17 cellular contexts compared by ENCODE assay signal in genomic region chr18:76052196-76052595, GRCh38.
DNase-seq lines count a peak whose midpoint lies in the region; FAIRE-seq and TF ChIP-seq lines count a peak whose summit lies in the region.
"Had no signal": no experiment of that assay in that cellular context is flagged by ENCODE, and none has a peak within 500 bp of the region (broad histone marks: within the 10 kb centered on the region; RNA-seq: fewer than 3 reads in every experiment).

No MANE protein-coding gene starts in this region.

- no peak overlapping the region for H2AFZ ChIP-seq in H9 (ENCODE audit: low read length)
- H2AFZ ChIP-seq in hepatocyte = no peak overlapping the region

- H3K4me2 ChIP-seq in H9 (ENCODE audit: insufficient read depth, insufficient read length, low read length) = no peak overlapping the region
- no peak overlapping the region for H3K4me2 ChIP-seq in hepatocyte
- H3K4me2 ChIP-seq: A549 had no signal

- no peaks in the 10 kb centered on the region for H3K27me3 Mint-ChIP-seq in H9 (ENCODE audit: low read depth)
- H3K27me3 Mint-ChIP-seq: CD4-positive, alpha-beta T cell had no signal

- no peak overlapping the region for H3K56ac ChIP-seq in H9 (ENCODE audit: insufficient read length, low read depth, low read length)

- no peaks in the 10 kb centered on the region for H3K36me3 ChIP-seq in hepatocyte (replicated peaks; ENCODE audit: insufficient read depth, low read depth)

- H2BK20ac ChIP-seq in H9 (ENCODE audit: low read depth, low read length, poor library complexity, severe bottlenecking) = no peak overlapping the region

- TF ChIP-seq CTCF in H9 (conservative IDR thresholded peaks at IDR 0.05) = no peak
- TF ChIP-seq CTCF in hepatocyte (IDR thresholded peaks at IDR 0.05; ENCODE audit: poor library complexity) = no peak

- no peaks in the 10 kb centered on the region for H3K36me3 Mint-ChIP-seq in H9 (ENCODE audit: insufficient read depth in 1 of 3, low read depth in 3 of 3)

- H3K18ac ChIP-seq in H9 (ENCODE audit: insufficient read length, low read depth, low read length) = no peak overlapping the region

- no peaks in the 10 kb centered on the region for H3K23me2 ChIP-seq in H9 (ENCODE audit: insufficient read length, low read depth, low read length, poor library complexity, severe bottlenecking)

- H3K79me1 ChIP-seq in H9 (ENCODE audit: insufficient read depth, low read depth, low read length, poor library complexity, severe bottlenecking) = no peaks in the 10 kb centered on the region

- H4K20me1 ChIP-seq in H9 (ENCODE audit: control insufficient read depth, insufficient read depth, insufficient read length) = no peaks in the 10 kb centered on the region
- H4K20me1 ChIP-seq in hepatocyte (ENCODE audit: insufficient read depth, poor library complexity, severe bottlenecking) = no peaks in the 10 kb centered on the region

- H3K9me2 ChIP-seq in hepatocyte (replicated peaks; ENCODE audit: insufficient read depth) = no peaks in the 10 kb centered on the region

- H3K4me1 ChIP-seq in H9 (ENCODE audit: insufficient read depth, low read length) (no peaks in the 10 kb centered on the region), hepatocyte (ENCODE audit: insufficient read depth) (no peaks in the 10 kb centered on the region)
- H3K4me1 ChIP-seq: A549, Caco-2 had no signal

- no CpG with 5 or more reads among the region's 9 CpGs for WGBS in H9 (ENCODE audit: extremely low coverage, insufficient read length, low lambda C conversion rate)
- 93% methylated on average over 9 of the region's 9 CpGs for WGBS in hepatocyte (ENCODE audit: low lambda C conversion rate, missing lambda C conversion rate)

- peak overlapping the region; percentile 53; the same call in 1 of the 2 replicates for H3K14ac ChIP-seq in H9 (ENCODE audit: insufficient read depth, low read length)

- no peaks in the 10 kb centered on the region for H3K79me2 ChIP-seq in H9 (ENCODE audit: insufficient read depth, low read length)
- no peaks in the 10 kb centered on the region for H3K79me2 ChIP-seq in hepatocyte

- no peak overlapping the region for H2AK5ac ChIP-seq in H9 (ENCODE audit: insufficient read length, low read length)

- no peak overlapping the region for H2BK12ac ChIP-seq in H9 (ENCODE audit: insufficient read length, low read depth, low read length)

- H3K9me3 Mint-ChIP-seq in H9 = no peaks in the 10 kb centered on the region; a peak in 1 of 5 replicates
- H3K9me3 Mint-ChIP-seq: CD4-positive, alpha-beta T cell had no signal

- H4K8ac ChIP-seq in H9 (replicated peaks; ENCODE audit: insufficient read length, low read depth, low read length) = no peak overlapping the region

- H3K27ac ChIP-seq in H9 (ENCODE audit: insufficient read length, low read depth, low read length) = no peak overlapping the region
- peak overlapping the region; percentile 20 for H3K27ac ChIP-seq in hepatocyte
- H3K27ac ChIP-seq: 22Rv1, A549, C4-2B had no signal

- H3K23ac ChIP-seq in H9 (ENCODE audit: insufficient read length, low read depth, low read length) = no peak overlapping the region

- H3K27me3 ChIP-seq in H9 (ENCODE audit: insufficient read depth, low read length) = no peaks in the 10 kb centered on the region
- no peaks in the 10 kb centered on the region for H3K27me3 ChIP-seq in hepatocyte

- no peak overlapping the region for H2BK120ac ChIP-seq in H9 (ENCODE audit: low read depth, low read length, poor library complexity, severe bottlenecking)

- DNase-seq in NCI-H1417 (lab: John Stamatoyannopoulos, UW) (peak in 2 of 3 experiments; percentile 37 to 67), NCI-H1417 treated with DMSO at 0.1 percent for 48 hours (lab: John Stamatoyannopoulos, UW) (no peak), H9 (no peak), hepatocyte (ENCODE audit: low spot score) (no peak), urothelium cell line (ENCODE audit: low spot score) (no peak), T-helper 2 cell (no peak), NCI-H2081 (lab: John Stamatoyannopoulos, UW) (no peak)
- DNase-seq: AML-193; Caco-2; CD4-positive, alpha-beta T cell; HCEC 1CT had no signal

- no peak overlapping the region for H4K91ac ChIP-seq in H9 (ENCODE audit: insufficient read length, low read depth, low read length)

- H4K5ac ChIP-seq in H9 (ENCODE audit: insufficient read length, low read depth, low read length) = no peak overlapping the region

- H3K27ac Mint-ChIP-seq in H9 = no peak overlapping the region
- H3K27ac Mint-ChIP-seq: CD4-positive, alpha-beta T cell had no signal

- no peak overlapping the region for H2BK5ac ChIP-seq in H9 (ENCODE audit: insufficient read length, low read length)

- H3K4me1 Mint-ChIP-seq in H9 = peaks cover 11 to 12% of the 10 kb centered on the region in 2 experiments; a peak in 3 of 4 replicates

- no peak overlapping the region for H3K9ac ChIP-seq in H9 (ENCODE audit: extremely low read depth, insufficient read length, low read length)

- H3T11ph ChIP-seq in H9 (ENCODE audit: low read length) = no peak overlapping the region

- H3K4ac ChIP-seq in H9 (ENCODE audit: low read depth, low read length) = no peak overlapping the region

- FAIRE-seq in urothelium cell line (lab: Jason Lieb, UNC) = peak; percentile 37
- FAIRE-seq: A549, G401.6, GM12891, GM19239 had no signal

- no peak overlapping the region for H3K4me3 Mint-ChIP-seq in H9
- H3K4me3 Mint-ChIP-seq: CD4-positive, alpha-beta T cell had no signal

- no peak overlapping the region for H2BK15ac ChIP-seq in H9 (ENCODE audit: low read depth, low read length)

- no peak overlapping the region for H3K4me3 ChIP-seq in hepatocyte
- H3K4me3 ChIP-seq: A549 had no signal

- H3K9me3 ChIP-seq in H9 (ENCODE audit: control insufficient read depth, low read depth, low read length) (no peaks in the 10 kb centered on the region), hepatocyte (ENCODE audit: low read depth) (no peaks in the 10 kb centered on the region)
- H3K9me3 ChIP-seq: A549, Caco-2 had no signal

Comparison
In these comparisons a context has a peak if more than half of its experiments do, and no peak if none do; other contexts are left out.
1. DNase-seq: peak in NCI-H1417 (2 of 3); none in NCI-H1417 treated with DMSO at 0.1 percent for 48 hours (single experiment), H9 (single experiment), hepatocyte (single experiment), urothelium cell line (single experiment), T-helper 2 cell (0 of 5) and NCI-H2081 (0 of 2).